In the genomic region with DNA sequence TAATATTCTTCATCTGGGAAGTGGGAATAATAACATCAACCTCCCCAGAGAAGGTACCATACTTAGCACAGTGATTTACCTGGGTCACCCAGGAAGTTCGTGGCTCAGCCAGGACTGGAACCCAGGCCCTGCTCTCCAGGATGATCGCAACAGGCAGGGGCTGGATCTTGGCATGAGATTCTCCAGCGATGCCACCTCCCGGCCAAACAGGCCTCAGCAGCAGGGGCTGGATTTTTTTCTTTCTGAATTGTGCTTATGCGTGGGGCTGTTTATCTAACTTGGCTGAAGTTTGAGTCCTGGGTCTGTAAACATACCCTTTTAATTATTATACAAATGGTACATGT, we compare ENCODE assay signal across 11 cellular contexts.
DNase-seq lines count a peak whose midpoint lies in the region; ATAC-seq, FAIRE-seq and TF ChIP-seq lines count a peak whose summit lies in the region.
"Had no signal": no experiment of that assay in that cellular context is flagged by ENCODE, and none has a peak within 500 bp of the region (broad histone marks: within the 10 kb centered on the region; RNA-seq: fewer than 3 reads in every experiment).

No MANE protein-coding gene starts in this region.

- peaks cover 41% of the 10 kb centered on the region for H3K4me1 Mint-ChIP-seq in activated T-cell treated with anti-CD3 and anti-CD28 coated beads, Interleukin-2, amount 50 U/mL, for 24 hours (ENCODE audit: low read depth)

- H3K27me3 ChIP-seq in ACC112 (ENCODE audit: insufficient read depth, low read length) = no peaks in the 10 kb centered on the region
- no peaks in the 10 kb centered on the region for H3K27me3 ChIP-seq in HepG2 (ENCODE audit: control insufficient read depth in 1 of 2, insufficient read depth in 2 of 2, low read length in 2 of 2)

- H3K9ac ChIP-seq in HepG2 (ENCODE audit: insufficient read depth, low read depth, low read length) = 0 out of 2 replicates have a peak overlapping the region, but pooled peaks have one; percentile 13

- intact Hi-C loops in HepG2 (cut with micrococcal nuclease; ENCODE audit: unreplicated experiment) = loop anchor here (1.0 kb wide), 1 partner anchor 37 kb away; no protein-coding TSS in a partner anchor

- no peaks in the 10 kb centered on the region for H3K36me3 ChIP-seq in ACC112 (ENCODE audit: insufficient read depth, low read length)
- no peaks in the 10 kb centered on the region for H3K36me3 ChIP-seq in HepG2 (replicated peaks in 1 of 2; ENCODE audit: control insufficient read depth in 1 of 2, insufficient read depth in 2 of 2, low read length in 2 of 2)

- TF ChIP-seq CTCF in astrocyte of the cerebellum (IDR thresholded peaks at IDR 0.05; ENCODE audit: low read depth, low read length, missing control alignments) = peak; percentile 63
- peak; percentile 79 for TF ChIP-seq CTCF in HepG2 (CRISPR knock-in tag; IDR thresholded peaks at IDR 0.05)

- H3K36me3 Mint-ChIP-seq in activated T-cell treated with anti-CD3 and anti-CD28 coated beads, Interleukin-2, amount 50 U/mL, for 24 hours (ENCODE audit: low read depth) = no peaks in the 10 kb centered on the region
- H3K36me3 Mint-ChIP-seq: activated naive CD8-positive, alpha-beta T cell had no signal

- H3K4me1 ChIP-seq in ACC112 (ENCODE audit: control insufficient read depth, insufficient read depth, low read length, unreplicated experiment) = peaks cover 31% of the 10 kb centered on the region
- peaks cover 88% of the 10 kb centered on the region for H3K4me1 ChIP-seq in HepG2 (ENCODE audit: insufficient read depth, low read length)

- no peak overlapping the region for H3K27ac Mint-ChIP-seq in activated T-cell treated with anti-CD3 and anti-CD28 coated beads, Interleukin-2, amount 50 U/mL, for 24 hours

- H3K4me3 Mint-ChIP-seq in activated T-cell treated with anti-CD3 and anti-CD28 coated beads, Interleukin-2, amount 50 U/mL, for 24 hours = no peak overlapping the region

- H3K9me3 ChIP-seq in HepG2 (ENCODE audit: low read length) = no peaks in the 10 kb centered on the region

- in situ Hi-C loops in astrocyte of the cerebellum (cut with HindIII; ENCODE audit: low sequenced_read_pairs) (loop anchor here (5.0 kb wide), 1 partner anchor 53 kb away; no protein-coding TSS in a partner anchor), HepG2 (cut with HindIII; ENCODE audit: extremely low pct_ligation_motif_present, low pct_unique_long_range_greater_than_20kb) (no loop called here)

- CTCF ChIA-PET in HepG2 (lab: Yijun Ruan, JAX; ENCODE audit: low intra/inter-chr PET ratio, low total read pairs) = interaction anchor here (1.0 to 3.3 kb wide), 4 partner anchors 75 to 194 kb away, joined by 3 to 13 read pairs (median 4); no protein-coding TSS in a partner anchor

- no peaks in the 10 kb centered on the region for H3K9me3 Mint-ChIP-seq in activated T-cell treated with anti-CD3 and anti-CD28 coated beads, Interleukin-2, amount 50 U/mL, for 24 hours

- H3K27ac ChIP-seq in ACC112 (ENCODE audit: low read depth, low read length) = no peak overlapping the region
- H3K27ac ChIP-seq in HepG2 (ENCODE audit: extremely low read length, insufficient read depth, low read length) = no peak overlapping the region

- no peak overlapping the region; the same call in 1 of the 2 replicates for H3K4me2 ChIP-seq in HepG2 (ENCODE audit: low read depth, low read length)

- no peaks in the 10 kb centered on the region for H3K27me3 Mint-ChIP-seq in activated T-cell treated with anti-CD3 and anti-CD28 coated beads, Interleukin-2, amount 50 U/mL, for 24 hours

- H3K4me3 ChIP-seq in ACC112 (ENCODE audit: low read depth, low read length) (no peak overlapping the region), astrocyte of the cerebellum (ENCODE audit: low read depth, low read length) (no peak overlapping the region), HepG2 (replicated peaks in 1 of 3; ENCODE audit: insufficient read depth in 1 of 3, low read depth in 2 of 3, low read length in 3 of 3) (no peak overlapping the region)
- H3K4me3 ChIP-seq: GM12878 had no signal

- H3K79me2 ChIP-seq in ACC112 (ENCODE audit: control insufficient read depth, insufficient read depth, low read length, unreplicated experiment) = no peaks in the 10 kb centered on the region
- no peaks in the 10 kb centered on the region for H3K79me2 ChIP-seq in HepG2 (ENCODE audit: insufficient read depth, low read length)

- no peaks in the 10 kb centered on the region for H4K20me1 ChIP-seq in HepG2 (ENCODE audit: insufficient read depth, low read length)

- BruUV-seq in HepG2 (replicated peaks; lab: Mats Ljungman, UMichigan) = no TSS peak

- ATAC-seq in HepG2 (peak; percentile 63), GM18498 (IDR thresholded peaks at IDR 0.05; ENCODE audit: unreplicated experiment) (no peak)
- ATAC-seq: GM12878 had no signal

- no peak for FAIRE-seq in HepG2 (lab: Jason Lieb, UNC)

- POLR2A ChIA-PET in HepG2 (lab: Yijun Ruan, JAX) = interaction anchor here (1.0 to 3.3 kb wide), 3 partner anchors 9 to 11 kb away, joined by 4 to 14 read pairs (median 6); no protein-coding TSS in a partner anchor

- H2AFZ ChIP-seq in ACC112 (ENCODE audit: low read length, unreplicated experiment) = peak overlapping the region; percentile 23
- no peak overlapping the region for H2AFZ ChIP-seq in HepG2 (ENCODE audit: low read length)

- DNase-seq in HT-29 (ENCODE audit: low spot score) (peak; percentile 73), astrocyte of the cerebellum (ENCODE audit: low read depth) (no peak), HepG2 (ENCODE audit: low spot score) (peak; percentile 54), cortex of kidney (lab: John Stamatoyannopoulos, UW) (no peak), GM19240 (ENCODE audit: insufficient read length, low spot score) (no peak)
- no peak for DNase-seq in activated T-cell treated with anti-CD3 and anti-CD28 coated beads, Interleukin-2, amount 50 U/mL, for 24 hours
- DNase-seq: naive B cell had no signal

- TF ChIP-seq RAD21 in HepG2 (CRISPR knock-in tag; IDR thresholded peaks at IDR 0.05) = peak; percentile 94

- no peak for TF ChIP-seq POLR2A in HepG2 (IDR thresholded peaks at IDR 0.05; ENCODE audit: insufficient read depth in 1 of 2, low read depth in 2 of 2, low read length in 2 of 2)

- TF ChIP-seq EP300 in HepG2 (IDR thresholded peaks at IDR 0.05; ENCODE audit: low read depth in 2 of 2, low read length in 2 of 2) (no peak), HepG2 (CRISPR knock-in tag; IDR thresholded peaks at IDR 0.05; ENCODE audit: borderline replicate concordance) (no peak)

- WGBS in HepG2 (ENCODE audit: low lambda C conversion rate) = 24% methylated on average over 5 of the region's 5 CpGs

TF ChIP-seq in HepG2, 621 proteins besides CTCF, POLR2A, EP300 and RAD21 (continues in another document):
- no peak for TF ChIP-seq GABPA (IDR thresholded peaks at IDR 0.05; ENCODE audit: low read depth, low read length)
- no peak for TF ChIP-seq GABPA (CRISPR knock-in tag; IDR thresholded peaks at IDR 0.05; ENCODE audit: low read depth)
- no peak for TF ChIP-seq ZMAT3 (CRISPR knock-in tag; conservative IDR thresholded peaks at IDR 0.05)
- TF ChIP-seq ATRX (CRISPR knock-in tag; IDR thresholded peaks at IDR 0.05; ENCODE audit: borderline replicate concordance) = no peak
- no peak for TF ChIP-seq ARNT2 (CRISPR knock-in tag; IDR thresholded peaks at IDR 0.05; ENCODE audit: low read depth)
- no peak for TF ChIP-seq GZF1 (CRISPR knock-in tag; IDR thresholded peaks at IDR 0.05)
- TF ChIP-seq RXRA (CRISPR knock-in tag; IDR thresholded peaks at IDR 0.05) = no peak
- no peak for TF ChIP-seq ZNF12 (CRISPR knock-in tag; IDR thresholded peaks at IDR 0.05)
- TF ChIP-seq SOX6 (IDR thresholded peaks at IDR 0.05) = no peak
- TF ChIP-seq SOX6 (CRISPR knock-in tag; IDR thresholded peaks at IDR 0.05) = no peak
- TF ChIP-seq KDM2A (CRISPR knock-in tag; IDR thresholded peaks at IDR 0.05; ENCODE audit: borderline replicate concordance, low read depth) = peak; percentile 55; the same call in 1 of the 2 replicates
- TF ChIP-seq, protein P1, sequence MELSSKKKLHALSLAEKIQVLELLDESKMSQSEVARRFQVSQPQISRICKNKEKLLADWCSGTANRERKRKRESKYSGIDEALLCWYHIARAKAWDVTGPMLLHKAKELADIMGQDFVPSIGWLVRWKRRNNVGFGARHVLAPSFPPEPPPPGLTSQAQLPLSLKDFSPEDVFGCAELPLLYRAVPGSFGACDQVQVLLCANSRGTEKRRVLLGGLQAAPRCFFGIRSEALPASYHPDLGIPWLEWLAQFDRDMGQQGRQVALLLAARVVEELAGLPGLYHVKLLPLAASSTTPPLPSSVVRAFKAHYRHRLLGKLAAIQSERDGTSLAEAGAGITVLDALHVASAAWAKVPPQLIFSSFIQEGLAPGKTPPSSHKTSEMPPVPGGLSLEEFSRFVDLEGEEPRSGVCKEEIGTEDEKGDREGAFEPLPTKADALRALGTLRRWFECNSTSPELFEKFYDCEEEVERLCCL (CRISPR knock-in tag; IDR thresholded peaks at IDR 0.05; ENCODE audit: borderline replicate concordance) = no peak
- no peak for TF ChIP-seq ZNF703 (CRISPR knock-in tag; IDR thresholded peaks at IDR 0.05; ENCODE audit: borderline replicate concordance)
- no peak for TF ChIP-seq ZC3H4 (CRISPR knock-in tag; IDR thresholded peaks at IDR 0.05; ENCODE audit: borderline replicate concordance)
- no peak for TF ChIP-seq FOXK2 (IDR thresholded peaks at IDR 0.05)
- TF ChIP-seq NFRKB (IDR thresholded peaks at IDR 0.05) = no peak
- TF ChIP-seq ZNF230 (CRISPR knock-in tag; IDR thresholded peaks at IDR 0.05) = no peak
- peak; percentile 5; the same call in 1 of the 2 replicates for TF ChIP-seq ZNF501 (CRISPR knock-in tag; IDR thresholded peaks at IDR 0.05)
- TF ChIP-seq DMAP1 (CRISPR knock-in tag; IDR thresholded peaks at IDR 0.05) = no peak
- TF ChIP-seq HNRNPK (IDR thresholded peaks at IDR 0.05; ENCODE audit: low read depth, low read length, poor library complexity, severe bottlenecking) = no peak
- TF ChIP-seq HMG20B (CRISPR knock-in tag; conservative IDR thresholded peaks at IDR 0.05) = no peak
- TF ChIP-seq ZNF737 (CRISPR knock-in tag; IDR thresholded peaks at IDR 0.05; ENCODE audit: borderline replicate concordance) = no peak
- no peak for TF ChIP-seq YEATS4 (CRISPR knock-in tag; IDR thresholded peaks at IDR 0.05; ENCODE audit: borderline replicate concordance)
- TF ChIP-seq SRF (IDR thresholded peaks at IDR 0.05; ENCODE audit: low read depth, low read length) = no peak

Comparison
In these comparisons a context has a peak if more than half of its experiments do, and no peak if none do; other contexts are left out.
1. DNase-seq: peak in HT-29 (single experiment) and HepG2 (single experiment); none in astrocyte of the cerebellum (single experiment), cortex of kidney (single experiment), GM19240 (single experiment) and activated T-cell treated with anti-CD3 and anti-CD28 coated beads, Interleukin-2, amount 50 U/mL, for 24 hours (single experiment).